8 cellular contexts compared by ENCODE assay signal in the genomic region with DNA sequence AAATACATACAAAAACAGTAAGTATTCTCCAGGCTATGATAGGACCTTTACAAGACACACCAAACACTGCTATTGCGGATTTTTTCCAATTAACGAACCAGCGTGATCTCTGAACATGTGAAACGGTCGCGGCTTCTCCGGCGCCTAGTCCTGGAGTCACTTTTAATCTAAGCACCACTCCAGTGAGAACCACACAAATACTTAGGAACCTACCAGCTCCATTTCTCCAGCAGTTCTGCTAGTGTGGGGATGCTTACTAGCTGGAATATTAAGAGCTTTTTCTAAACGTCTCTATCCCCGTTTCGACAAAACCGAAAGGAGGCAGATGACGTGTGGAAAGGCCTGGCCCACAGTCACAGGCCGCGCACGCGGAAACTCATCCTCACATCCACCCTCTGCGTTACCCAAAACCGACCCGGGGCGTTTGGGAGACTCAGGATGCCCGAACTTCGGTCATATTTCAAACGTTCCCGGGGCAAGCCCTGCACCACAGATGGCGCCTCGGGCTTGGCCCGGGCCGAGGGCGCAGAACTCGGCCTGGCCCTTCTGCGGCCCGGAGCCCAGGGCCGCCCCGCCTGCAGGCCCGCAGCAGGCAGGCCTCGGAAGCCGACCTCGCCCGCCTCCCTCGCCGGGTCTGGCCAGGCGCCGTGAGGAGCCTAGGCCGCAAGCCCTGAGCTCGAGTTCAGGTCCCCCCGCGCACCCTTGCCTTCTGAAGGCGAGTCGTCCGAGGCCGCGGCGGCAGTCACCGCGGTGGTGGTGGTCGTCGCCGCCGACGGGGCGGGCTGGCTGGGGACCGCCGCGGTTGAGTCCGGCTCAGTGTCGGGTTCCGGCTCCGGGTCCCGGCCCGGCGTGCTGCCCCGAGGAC. TPM values are rescaled to one million over a fixed set of nuclear protein-coding genes. Genes with fewer than 3 reads are reported as not detected.
DNase-seq lines count a peak whose midpoint lies in the region; ATAC-seq lines count a peak whose summit lies in the region.

No MANE protein-coding gene starts in this region.

- no peaks in the 10 kb centered on the region for H3K9me3 ChIP-seq in HUES6 (ENCODE audit: control insufficient read depth, insufficient read depth, low read depth, low read length)
- no peaks in the 10 kb centered on the region for H3K9me3 ChIP-seq in T-helper 17 cell (ENCODE audit: control insufficient read depth, low read length, poor library complexity, severe bottlenecking)
- H3K9me3 ChIP-seq in aorta (ENCODE audit: control insufficient read depth, low read length): no peaks in the 10 kb centered on the region

- peak overlapping the region; percentile 98 for H3K9ac ChIP-seq in HUES6 (ENCODE audit: low read length)

- H3K27ac ChIP-seq in HUES6 (ENCODE audit: low read depth, low read length): peak overlapping the region; percentile 95
- H3K27ac ChIP-seq in angular gyrus (ENCODE audit: low read depth, low read length): peak overlapping the region; percentile 89
- peak overlapping the region; percentile 95 to 97 for H3K27ac ChIP-seq in aorta (ENCODE audit: low read depth in 1 of 2, low read length in 2 of 2)

- intact Hi-C loops in aorta (cut with DNase I): no loop called here

- peak overlapping the region; percentile 95 for H3K4me3 Mint-ChIP-seq in T-helper 17 cell

- H3K4me3 ChIP-seq in HUES6 (ENCODE audit: low read depth, low read length) (peak overlapping the region; percentile 88), aorta (ENCODE audit: low read length in 2 of 2) (peak overlapping the region; percentile 84 to 92)

- ATAC-seq in GM21423 (IDR thresholded peaks at IDR 0.05; ENCODE audit: unreplicated experiment) (peak; percentile 33), T-helper 17 cell (peak; percentile 44), aorta (ENCODE audit: low FRiP score) (peak; percentile 65)

- H3K4me1 ChIP-seq in HUES6 (ENCODE audit: control insufficient read depth, insufficient read depth, low read length) (peaks cover 6% of the 10 kb centered on the region), aorta (ENCODE audit: control insufficient read depth in 1 of 2, insufficient read depth in 2 of 2, low read length in 2 of 2) (peaks cover 0 to 2% of the 10 kb centered on the region in 2 donors)

- no peaks in the 10 kb centered on the region for H3K27me3 Mint-ChIP-seq in T-helper 17 cell

- 0% methylated on average over 52 to 73 of the region's 73 CpGs for WGBS in aorta, 2 donors

- H3K4me1 Mint-ChIP-seq in T-helper 17 cell: peaks cover 16% of the 10 kb centered on the region

- H3K36me3 ChIP-seq in HUES6 (ENCODE audit: control insufficient read depth, insufficient read depth, low read length): peaks cover 36% of the 10 kb centered on the region
- H3K36me3 ChIP-seq in aorta (ENCODE audit: control insufficient read depth in 1 of 2, insufficient read depth in 2 of 2, low read length in 1 of 2): no peaks in the 10 kb centered on the region

- H3K27ac Mint-ChIP-seq in T-helper 17 cell: peak overlapping the region; percentile 99

- DNase-seq in EH (ENCODE audit: low read depth) (peak; percentile 73), T-helper 17 cell (peak; percentile 55 to 64 (median 61)), hepatic stellate cell (ENCODE audit: low spot score) (peak; percentile 32), retina (peak; percentile 84), aorta (peak; percentile 85 to 91)

- H3K27me3 ChIP-seq in HUES6 (ENCODE audit: control insufficient read depth, insufficient read depth, low read length): no peaks in the 10 kb centered on the region
- H3K27me3 ChIP-seq in aorta (ENCODE audit: control insufficient read depth in 1 of 2, insufficient read depth in 2 of 2, low read length in 1 of 2): no peaks in the 10 kb centered on the region

- H3K36me3 Mint-ChIP-seq in T-helper 17 cell (ENCODE audit: low read depth): peaks cover 2% of the 10 kb centered on the region

RNA-seq across cellular contexts. Expression of a gene that starts 0.5 kb away (rescaled TPM):
- total RNA-seq in T-helper 17 cell: 100 to 1,000 TPM; 252 to 261 TPM
- total RNA-seq in aorta: 100 to 1,000 TPM; 122 to 140 TPM
- polyA plus RNA-seq in aorta: 10 to 100 TPM in 1 of 2 donors, 1 to 10 TPM in 1; 8.1 to 65.3 TPM

RNA-seq across cellular contexts. Expression of a gene that starts 51.4 kb away (rescaled TPM):
- total RNA-seq in T-helper 17 cell (1 to 10 TPM; 5.8 to 8.2 TPM), aorta (1 to 10 TPM in 1 of 2 donors, under 1 TPM in 1; 0.75 to 2.0 TPM)
- 1 to 10 TPM in 1 of 2 donors, not detected in 1; 1.6 TPM for polyA plus RNA-seq in aorta

Comparison
In these comparisons a context has a peak if more than half of its experiments do, and no peak if none do; other contexts are left out.
1. Peak in every context shown above with its lines: DNase-seq, ATAC-seq, H3K4me3 ChIP-seq and H3K27ac ChIP-seq.
2. DNase-seq: peak in every context shown above with its lines; median percentile 88 in aorta; 84 in retina; 73 in EH; 61 in T-helper 17 cell; 32 in hepatic stellate cell.